ENCODE assay signal across 12 cellular contexts in the genomic region with DNA sequence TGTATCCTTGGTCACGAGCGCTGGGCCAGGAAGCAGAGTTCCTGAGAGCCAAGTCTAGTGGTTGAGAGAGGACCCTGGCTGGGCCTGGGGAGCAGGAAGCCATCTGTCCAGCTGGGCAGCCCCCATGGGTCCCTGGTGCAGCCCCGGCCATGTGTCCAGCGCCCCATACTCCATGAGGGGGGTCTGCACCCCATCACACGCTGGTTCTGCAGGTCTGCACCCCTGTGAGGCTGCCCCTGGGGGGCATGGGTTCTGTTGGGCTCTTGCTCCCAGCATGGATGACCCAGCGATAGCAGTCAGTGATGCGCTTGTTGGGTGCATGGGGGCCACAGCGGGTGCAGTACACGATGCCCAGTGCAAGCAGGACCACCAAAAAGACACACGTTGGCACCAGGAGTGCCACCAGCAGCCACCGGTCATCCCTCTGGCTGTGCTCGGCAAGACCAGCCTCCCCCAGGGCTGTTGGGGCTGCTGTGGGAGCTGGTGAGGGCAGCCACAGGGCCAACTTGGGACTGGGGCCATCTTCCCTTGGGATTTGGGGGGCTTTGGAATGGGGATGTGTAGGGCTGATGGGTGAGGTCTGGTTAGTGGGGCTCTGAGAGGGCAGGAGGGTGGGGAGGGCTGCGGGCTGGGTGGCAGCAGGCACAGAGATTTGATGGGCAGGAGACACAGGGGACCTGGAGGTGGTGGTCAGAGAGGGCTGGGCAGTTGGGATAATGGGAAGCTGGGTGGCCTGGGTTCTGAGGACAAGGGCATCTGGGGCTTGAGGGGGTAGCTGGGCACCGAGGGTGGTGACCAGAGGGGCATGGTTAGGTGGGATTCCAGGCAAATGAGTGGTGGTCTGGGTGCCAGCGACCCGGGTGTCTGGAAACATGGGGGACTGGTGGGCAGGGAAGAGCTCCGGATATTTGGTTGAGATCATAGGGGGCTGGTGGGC. TPM values are rescaled to one million over a fixed set of nuclear protein-coding genes. Genes with fewer than 3 reads are reported as not detected.
DNase-seq lines count a peak whose midpoint lies in the region; ATAC-seq, FAIRE-seq and TF ChIP-seq lines count a peak whose summit lies in the region.
"Had no signal": no experiment of that assay in that cellular context is flagged by ENCODE, and none has a peak within 500 bp of the region (broad histone marks: within the 10 kb centered on the region; RNA-seq: fewer than 3 reads in every experiment).

No MANE protein-coding gene starts in this region.

- H3K36me3 ChIP-seq in breast epithelium (no peaks in the 10 kb centered on the region), muscle layer of duodenum (ENCODE audit: control insufficient read depth in 1 of 2, insufficient read depth in 2 of 2, low read length in 2 of 2) (no peaks in the 10 kb centered on the region)

- DNase-seq in activated naive CD4-positive, alpha-beta T cell treated with anti-CD3 and anti-CD28 coated beads, Interleukin-2, amount 50 U/mL, for 72 hours (ENCODE audit: low spot score in 2 of 2) = no peak
- DNase-seq in breast epithelium (ENCODE audit: low spot score in 2 of 2) = no peak
- no peak for DNase-seq in type B pancreatic cell (ENCODE audit: extremely low spot score, unreplicated experiment)
- no peak for DNase-seq in activated T-helper 2 cell treated with anti-CD3 and anti-CD28 coated beads, Interferon-gamma antibody, Interleukin-2, Interleukin-4, amounts not matched to agents 10 μg/mL and 5 μg/mL and 100 μg/mL, durations not matched to agents 14 hours and 24 hours and 36 hours (ENCODE audit: low spot score)
- no peak for DNase-seq in RCC 7860 (ENCODE audit: low spot score)
- DNase-seq in dermis blood vessel endothelial cell = no peak
- DNase-seq: C1 segment of cervical spinal cord, foreskin keratinocyte, mesendoderm had no signal

- peaks cover 3% of the 10 kb centered on the region in 2 donors for H3K27me3 ChIP-seq in breast epithelium
- no peaks in the 10 kb centered on the region for H3K27me3 ChIP-seq in muscle layer of duodenum (ENCODE audit: low read depth, low read length)

- H3K36me3 Mint-ChIP-seq in activated naive CD4-positive, alpha-beta T cell treated with anti-CD3 and anti-CD28 coated beads, Interleukin-2, amount 50 U/mL, for 24 hours = no peaks in the 10 kb centered on the region
- H3K36me3 Mint-ChIP-seq in activated naive CD4-positive, alpha-beta T cell treated with anti-CD3 and anti-CD28 coated beads, Interleukin-2, amount 50 U/mL, for 72 hours = peaks cover 0 to 14% of the 10 kb centered on the region in 2 donors
- H3K36me3 Mint-ChIP-seq in type B pancreatic cell = no peaks in the 10 kb centered on the region
- H3K36me3 Mint-ChIP-seq in activated T-helper 2 cell treated with anti-CD3 and anti-CD28 coated beads, Interferon-gamma antibody, Interleukin-2, Interleukin-4, amounts not matched to agents 10 μg/mL and 5 μg/mL and 100 μg/mL, durations not matched to agents 14 hours and 24 hours and 36 hours (ENCODE audit: low read depth) = no peaks in the 10 kb centered on the region

- intact Hi-C loops in breast epithelium (cut with DNase I; ENCODE audit: low total_unique reads) = no loop called here
- intact Hi-C loops in activated T-helper 2 cell treated with anti-CD3 and anti-CD28 coated beads, Interferon-gamma antibody, Interleukin-2, Interleukin-4, amounts not matched to agents 10 μg/mL and 5 μg/mL and 100 μg/mL, durations not matched to agents 14 hours and 24 hours and 36 hours (cut with micrococcal nuclease) = no loop called here

- peak overlapping the region; percentile 74 for H3K4me3 Mint-ChIP-seq in activated naive CD4-positive, alpha-beta T cell treated with anti-CD3 and anti-CD28 coated beads, Interleukin-2, amount 50 U/mL, for 24 hours
- peak overlapping the region; percentile 93 for H3K4me3 Mint-ChIP-seq in type B pancreatic cell
- no peak overlapping the region for H3K4me3 Mint-ChIP-seq in activated T-helper 2 cell treated with anti-CD3 and anti-CD28 coated beads, Interferon-gamma antibody, Interleukin-2, Interleukin-4, amounts not matched to agents 10 μg/mL and 5 μg/mL and 100 μg/mL, durations not matched to agents 14 hours and 24 hours and 36 hours (ENCODE audit: low read depth)

- no peak for TF ChIP-seq CTCF in breast epithelium (IDR thresholded peaks at IDR 0.05)
- no peak for TF ChIP-seq CTCF in type B pancreatic cell (conservative IDR thresholded peaks at IDR 0.05)

- H3K4me3 ChIP-seq in breast epithelium = peak overlapping the region; percentile 53 to 77 (median 64)
- peak overlapping the region; percentile 65 to 73 for H3K4me3 ChIP-seq in muscle layer of duodenum (ENCODE audit: low read depth in 1 of 2, low read length in 2 of 2)

- FAIRE-seq in RCC 7860 (lab: Jason Lieb, UNC) = no peak
- FAIRE-seq: TTC549 had no signal

- H3K9me3 ChIP-seq in breast epithelium (no peaks in the 10 kb centered on the region), muscle layer of duodenum (ENCODE audit: control insufficient read depth in 1 of 2, low read length in 2 of 2) (no peaks in the 10 kb centered on the region)

- TF ChIP-seq POLR2A in breast epithelium (IDR thresholded peaks at IDR 0.05) = no peak

- H3K27ac ChIP-seq in breast epithelium (peak overlapping the region; percentile 30 to 95), muscle layer of duodenum (ENCODE audit: low read length) (no peak overlapping the region)
- H3K27ac ChIP-seq: foreskin keratinocyte had no signal

- ATAC-seq in activated naive CD4-positive, alpha-beta T cell treated with anti-CD3 and anti-CD28 coated beads, Interleukin-2, amount 50 U/mL, for 72 hours = no peak
- ATAC-seq: foreskin keratinocyte had no signal

- H3K27me3 Mint-ChIP-seq in activated naive CD4-positive, alpha-beta T cell treated with anti-CD3 and anti-CD28 coated beads, Interleukin-2, amount 50 U/mL, for 24 hours = no peaks in the 10 kb centered on the region
- H3K27me3 Mint-ChIP-seq in type B pancreatic cell = peaks cover 3% of the 10 kb centered on the region
- H3K27me3 Mint-ChIP-seq in activated T-helper 2 cell treated with anti-CD3 and anti-CD28 coated beads, Interferon-gamma antibody, Interleukin-2, Interleukin-4, amounts not matched to agents 10 μg/mL and 5 μg/mL and 100 μg/mL, durations not matched to agents 14 hours and 24 hours and 36 hours (ENCODE audit: low read depth) = no peaks in the 10 kb centered on the region

- H3K9me3 Mint-ChIP-seq in activated naive CD4-positive, alpha-beta T cell treated with anti-CD3 and anti-CD28 coated beads, Interleukin-2, amount 50 U/mL, for 24 hours = no peaks in the 10 kb centered on the region
- peaks cover 0 to 10% of the 10 kb centered on the region in 2 donors for H3K9me3 Mint-ChIP-seq in activated naive CD4-positive, alpha-beta T cell treated with anti-CD3 and anti-CD28 coated beads, Interleukin-2, amount 50 U/mL, for 72 hours
- H3K9me3 Mint-ChIP-seq in type B pancreatic cell = peaks cover under 1% of the 10 kb centered on the region
- peaks cover under 1% of the 10 kb centered on the region for H3K9me3 Mint-ChIP-seq in activated T-helper 2 cell treated with anti-CD3 and anti-CD28 coated beads, Interferon-gamma antibody, Interleukin-2, Interleukin-4, amounts not matched to agents 10 μg/mL and 5 μg/mL and 100 μg/mL, durations not matched to agents 14 hours and 24 hours and 36 hours

- H3K4me1 ChIP-seq in breast epithelium (peaks cover 13 to 14% of the 10 kb centered on the region in 2 donors), muscle layer of duodenum (ENCODE audit: control insufficient read depth in 1 of 2, insufficient read depth in 2 of 2, low read length in 2 of 2) (peaks cover 10 to 69% of the 10 kb centered on the region in 2 donors)
- H3K4me1 ChIP-seq: foreskin keratinocyte had no signal

- peaks cover 62% of the 10 kb centered on the region for H3K4me1 Mint-ChIP-seq in activated naive CD4-positive, alpha-beta T cell treated with anti-CD3 and anti-CD28 coated beads, Interleukin-2, amount 50 U/mL, for 24 hours
- H3K4me1 Mint-ChIP-seq in type B pancreatic cell (ENCODE audit: unreplicated experiment) = peaks cover 29% of the 10 kb centered on the region
- peaks cover 22% of the 10 kb centered on the region for H3K4me1 Mint-ChIP-seq in activated T-helper 2 cell treated with anti-CD3 and anti-CD28 coated beads, Interferon-gamma antibody, Interleukin-2, Interleukin-4, amounts not matched to agents 10 μg/mL and 5 μg/mL and 100 μg/mL, durations not matched to agents 14 hours and 24 hours and 36 hours (ENCODE audit: low read depth)

- H3K27ac Mint-ChIP-seq in activated naive CD4-positive, alpha-beta T cell treated with anti-CD3 and anti-CD28 coated beads, Interleukin-2, amount 50 U/mL, for 24 hours = peak overlapping the region; percentile 91
- peak overlapping the region in 1 of 2 donors; percentile 6 for H3K27ac Mint-ChIP-seq in activated naive CD4-positive, alpha-beta T cell treated with anti-CD3 and anti-CD28 coated beads, Interleukin-2, amount 50 U/mL, for 72 hours
- H3K27ac Mint-ChIP-seq in type B pancreatic cell = peak overlapping the region; percentile 40
- no peak overlapping the region for H3K27ac Mint-ChIP-seq in activated T-helper 2 cell treated with anti-CD3 and anti-CD28 coated beads, Interferon-gamma antibody, Interleukin-2, Interleukin-4, amounts not matched to agents 10 μg/mL and 5 μg/mL and 100 μg/mL, durations not matched to agents 14 hours and 24 hours and 36 hours

RNA-seq across cellular contexts. Expression of a gene that starts 2.0 kb away (rescaled TPM):
- under 1 TPM; 0.31 to 0.36 TPM for total RNA-seq in activated naive CD4-positive, alpha-beta T cell treated with anti-CD3 and anti-CD28 coated beads, Interleukin-2, amount 50 U/mL, for 72 hours
- total RNA-seq in breast epithelium (10 to 100 TPM; 17.3 to 69.1 (median 24.9) TPM), type B pancreatic cell (ENCODE audit: low replicate concordance) (0.76 and 31.9 TPM in 2 replicates), dermis blood vessel endothelial cell (0.23 and 0.68 TPM in 2 replicates)
- total RNA-seq in activated T-helper 2 cell treated with anti-CD3 and anti-CD28 coated beads, Interferon-gamma antibody, Interleukin-2, Interleukin-4, amounts not matched to agents 10 μg/mL and 5 μg/mL and 100 μg/mL, durations not matched to agents 14 hours and 24 hours and 36 hours = not detected in 2 replicates
- total RNA-seq: foreskin keratinocyte had no signal

RNA-seq across cellular contexts. Expression of a gene that starts 21.4 kb away (rescaled TPM):
- total RNA-seq in activated naive CD4-positive, alpha-beta T cell treated with anti-CD3 and anti-CD28 coated beads, Interleukin-2, amount 50 U/mL, for 72 hours = 1 to 10 TPM; 2.6 to 4.9 TPM
- total RNA-seq in breast epithelium (1 to 10 TPM; 3.2 to 6.6 (median 5.2) TPM), type B pancreatic cell (ENCODE audit: low replicate concordance) (2.8 and 9.5 TPM in 2 replicates), dermis blood vessel endothelial cell (4.8 and 6.7 TPM in 2 replicates)
- 1.5 and 1.6 TPM in 2 replicates for total RNA-seq in activated T-helper 2 cell treated with anti-CD3 and anti-CD28 coated beads, Interferon-gamma antibody, Interleukin-2, Interleukin-4, amounts not matched to agents 10 μg/mL and 5 μg/mL and 100 μg/mL, durations not matched to agents 14 hours and 24 hours and 36 hours

RNA-seq across cellular contexts. Expression of a gene that starts 23.1 kb away (rescaled TPM):
- total RNA-seq in activated naive CD4-positive, alpha-beta T cell treated with anti-CD3 and anti-CD28 coated beads, Interleukin-2, amount 50 U/mL, for 72 hours = not detected
- total RNA-seq in breast epithelium = 1 to 10 TPM in 1 of 3 donors, under 1 TPM in 2; 0.16 to 1.6 (median 0.33) TPM
- 2.1 and 2.6 TPM in 2 replicates for total RNA-seq in type B pancreatic cell (ENCODE audit: low replicate concordance)
- total RNA-seq in activated T-helper 2 cell treated with anti-CD3 and anti-CD28 coated beads, Interferon-gamma antibody, Interleukin-2, Interleukin-4, amounts not matched to agents 10 μg/mL and 5 μg/mL and 100 μg/mL, durations not matched to agents 14 hours and 24 hours and 36 hours = not detected in 2 replicates
- not detected in 2 replicates for total RNA-seq in dermis blood vessel endothelial cell

RNA-seq across cellular contexts. Expression of a gene that starts 25.9 kb away (rescaled TPM):
- 10 to 100 TPM; 45.9 to 55.4 TPM for total RNA-seq in activated naive CD4-positive, alpha-beta T cell treated with anti-CD3 and anti-CD28 coated beads, Interleukin-2, amount 50 U/mL, for 72 hours
- 10 to 100 TPM; 56.8 to 61.4 (median 57.7) TPM for total RNA-seq in breast epithelium
- 87.0 and 133 TPM in 2 replicates for total RNA-seq in type B pancreatic cell (ENCODE audit: low replicate concordance)
- total RNA-seq in activated T-helper 2 cell treated with anti-CD3 and anti-CD28 coated beads, Interferon-gamma antibody, Interleukin-2, Interleukin-4, amounts not matched to agents 10 μg/mL and 5 μg/mL and 100 μg/mL, durations not matched to agents 14 hours and 24 hours and 36 hours = 78.9 and 85.2 TPM in 2 replicates
- 111 and 159 TPM in 2 replicates for total RNA-seq in dermis blood vessel endothelial cell

RNA-seq across cellular contexts. Expression of a gene that starts 30.1 kb away (rescaled TPM):
- total RNA-seq in activated naive CD4-positive, alpha-beta T cell treated with anti-CD3 and anti-CD28 coated beads, Interleukin-2, amount 50 U/mL, for 72 hours = 10 to 100 TPM; 32.1 to 33.5 TPM
- 10 to 100 TPM; 52.0 to 61.6 (median 54.3) TPM for total RNA-seq in breast epithelium
- 35.1 and 42.4 TPM in 2 replicates for total RNA-seq in type B pancreatic cell (ENCODE audit: low replicate concordance)
- 45.1 and 46.0 TPM in 2 replicates for total RNA-seq in activated T-helper 2 cell treated with anti-CD3 and anti-CD28 coated beads, Interferon-gamma antibody, Interleukin-2, Interleukin-4, amounts not matched to agents 10 μg/mL and 5 μg/mL and 100 μg/mL, durations not matched to agents 14 hours and 24 hours and 36 hours
- total RNA-seq in dermis blood vessel endothelial cell = 65.7 and 71.8 TPM in 2 replicates
